Comparison of ENCODE assay signal across 11 cellular contexts in the genomic region with DNA sequence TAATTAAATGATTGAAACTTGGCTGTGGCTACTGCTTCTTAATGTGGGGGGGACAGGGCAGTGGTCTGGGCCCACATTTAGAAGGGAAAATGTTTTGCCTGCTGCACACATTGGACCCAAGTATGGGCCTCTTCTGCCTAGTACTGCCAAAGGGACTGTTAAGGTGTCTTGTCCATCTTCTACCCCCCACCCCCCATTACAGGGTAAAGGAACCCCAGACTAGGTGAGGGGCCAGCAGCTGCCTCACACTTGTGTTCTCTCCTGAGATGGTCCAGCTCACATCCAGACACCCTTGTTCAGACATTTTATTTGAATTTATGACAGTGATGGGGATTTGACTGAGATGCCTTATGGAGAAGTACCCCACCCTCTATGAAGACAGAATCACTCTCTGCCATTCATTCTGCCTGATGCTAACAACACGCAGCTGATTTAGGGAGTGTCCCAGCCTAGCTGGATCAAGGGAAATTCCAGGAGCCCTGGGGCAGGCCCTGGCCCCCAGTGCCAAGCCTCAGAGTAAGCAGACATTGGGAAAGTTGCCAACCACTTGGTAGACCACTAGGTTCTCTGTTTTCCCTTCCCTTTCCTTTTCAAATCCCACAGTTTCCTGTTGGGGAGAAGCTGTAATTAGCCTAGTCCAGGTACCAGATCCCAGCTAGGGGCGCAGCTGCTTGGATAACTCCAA. TPM values are rescaled to one million over a fixed set of nuclear protein-coding genes. Genes with fewer than 3 reads are reported as not detected.
DNase-seq lines count a peak whose midpoint lies in the region; ATAC-seq and TF ChIP-seq lines count a peak whose summit lies in the region.
"Had no signal": no experiment of that assay in that cellular context is flagged by ENCODE, and none has a peak within 500 bp of the region (broad histone marks: within the 10 kb centered on the region; RNA-seq: fewer than 3 reads in every experiment).

No MANE protein-coding gene starts in this region.

- in situ Hi-C loops in astrocyte of the cerebellum (cut with HindIII; ENCODE audit: low sequenced_read_pairs): no loop called here

- H3K27me3 ChIP-seq in ACC112 (ENCODE audit: insufficient read depth, low read length) (no peaks in the 10 kb centered on the region), HCT116 (ENCODE audit: insufficient read depth, low read length) (no peaks in the 10 kb centered on the region)
- H3K27me3 ChIP-seq: uterus had no signal

- POLR2A ChIA-PET in HCT116 (lab: Charles Lee): interaction anchor here (0.7 to 1.2 kb wide), 2 partner anchors 63 to 328 kb away, joined by 3 to 4 read pairs; no protein-coding TSS in a partner anchor
- POLR2A ChIA-PET in HEK293T (lab: Yijun Ruan, JAX): interaction anchor here (1.7 to 2.0 kb wide), 2 partner anchors 16 to 63 kb away, joined by 5 to 8 read pairs; no protein-coding TSS in a partner anchor

- H3K4me1 ChIP-seq in ACC112 (ENCODE audit: control insufficient read depth, insufficient read depth, low read length, unreplicated experiment) (peaks cover 16% of the 10 kb centered on the region), HCT116 (ENCODE audit: control insufficient read depth in 1 of 2, insufficient read depth in 2 of 2, low read length in 2 of 2) (peaks cover 5 to 20% of the 10 kb centered on the region in 2 experiments)
- H3K4me1 ChIP-seq: uterus had no signal

- TF ChIP-seq POLR2A in HCT116 (IDR thresholded peaks at IDR 0.05; ENCODE audit: borderline replicate concordance, extremely low read depth, insufficient read depth, insufficient read length): no peak

- H3K9ac ChIP-seq in HCT116 (ENCODE audit: low read length): no peak overlapping the region

- no peaks in the 10 kb centered on the region for H3K9me3 ChIP-seq in HCT116 (ENCODE audit: control insufficient read depth in 1 of 2, insufficient read depth in 1 of 2, low read depth in 1 of 2, low read length in 2 of 2)
- H3K9me3 ChIP-seq: uterus had no signal

- ATAC-seq in HCT116: no peak

- RAD21 ChIA-PET in HCT116 (lab: Charles Lee; ENCODE audit: low non-redundant PET in 1 of 2, low total read pairs in 2 of 2, uncharacterized antibody in 2 of 2, unreplicated experiment in 2 of 2): interaction anchor here (0.6 to 8.0 kb wide), 3 partner anchors 63 to 66 kb away, joined by 3 to 41 read pairs (median 31); no protein-coding TSS in a partner anchor

- H2AFZ ChIP-seq in ACC112 (ENCODE audit: low read length, unreplicated experiment) (no peak overlapping the region), HCT116 (ENCODE audit: low read depth, low read length, poor library complexity, severe bottlenecking) (no peak overlapping the region)

- TSS peak; percentile 68 for BruUV-seq in HCT116 (replicated peaks; lab: Mats Ljungman, UMichigan)

- no peak overlapping the region for H3K4me2 ChIP-seq in HCT116 (ENCODE audit: low read length)

- no peaks in the 10 kb centered on the region for H3K9me2 ChIP-seq in HCT116 (ENCODE audit: insufficient read depth)

- no peak for DNase-seq in HCT116 (ENCODE audit: low read depth, low spot score)
- peak; percentile 90 for DNase-seq in astrocyte of the cerebellum (ENCODE audit: low read depth)
- DNase-seq in iris pigment epithelial cell (ENCODE audit: low read depth): peak; percentile 54
- DNase-seq in HEK293T (ENCODE audit: extremely low spot score): no peak
- DNase-seq in OCI-M2 (lab: John Stamatoyannopoulos, UW; ENCODE audit: unreplicated experiment): no peak
- DNase-seq in activated T-cell treated with anti-CD3 and anti-CD28 coated beads for 4 hours: no peak
- no peak for DNase-seq in iPS-NIHi11 (ENCODE audit: low spot score)
- DNase-seq: caudate nucleus, NCI-H2107, uterus had no signal

- H3K79me2 ChIP-seq in ACC112 (ENCODE audit: control insufficient read depth, insufficient read depth, low read length, unreplicated experiment) (no peaks in the 10 kb centered on the region), HCT116 (ENCODE audit: insufficient read depth, low read length) (no peaks in the 10 kb centered on the region)

- H3K4me3 ChIP-seq in ACC112 (ENCODE audit: low read depth, low read length) (no peak overlapping the region), HCT116 (replicated peaks in 1 of 2; ENCODE audit: low read depth in 1 of 2, low read length in 2 of 2) (no peak overlapping the region), astrocyte of the cerebellum (ENCODE audit: low read depth, low read length) (no peak overlapping the region)
- H3K4me3 ChIP-seq: uterus had no signal

- no peak for TF ChIP-seq CTCF in HCT116 (IDR thresholded peaks at IDR 0.05 in 2 of 3, conservative IDR thresholded peaks at IDR 0.05 in 1 of 3; ENCODE audit: borderline replicate concordance in 1 of 3, insufficient read depth in 1 of 3, low read depth in 2 of 3, low read length in 2 of 3)
- TF ChIP-seq CTCF in astrocyte of the cerebellum (IDR thresholded peaks at IDR 0.05; ENCODE audit: low read depth, low read length, missing control alignments): peak; percentile 5

- intact Hi-C loops in HCT116 (cut with micrococcal nuclease): no loop called here

- CTCF ChIA-PET in HCT116 (lab: Charles Lee): interaction anchor here (0.5 to 5.4 kb wide), 4 partner anchors 23 to 255 kb away, joined by 3 to 108 read pairs (median 4); no protein-coding TSS in a partner anchor
- CTCF ChIA-PET in HEK293T (lab: Yijun Ruan, JAX): interaction anchor here (0.8 to 4.3 kb wide), 7 partner anchors 14 to 255 kb away, joined by 3 to 61 read pairs (median 3); no protein-coding TSS in a partner anchor

- H3K27ac ChIP-seq in ACC112 (ENCODE audit: low read depth, low read length): peak overlapping the region; percentile 55; the same call in 1 of the 2 replicates
- H3K27ac ChIP-seq in HCT116 (ENCODE audit: low read depth, low read length): peak overlapping the region; percentile 44

- no peaks in the 10 kb centered on the region for H4K20me1 ChIP-seq in HCT116 (ENCODE audit: insufficient read depth)

- H3K36me3 ChIP-seq in ACC112 (ENCODE audit: insufficient read depth, low read length) (0 out of 2 replicates have a peak, but pooled peaks cover 3% of the 10 kb centered on the region), HCT116 (ENCODE audit: control insufficient read depth in 1 of 2, insufficient read depth in 2 of 2, low read length in 2 of 2) (peaks cover 32 to 36% of the 10 kb centered on the region in 2 experiments; a peak in 3 of 4 replicates)
- H3K36me3 ChIP-seq: uterus had no signal

- TF ChIP-seq RAD21 in HCT116 (IDR thresholded peaks at IDR 0.05; ENCODE audit: low read depth): no peak

TF ChIP-seq in HCT116, 20 proteins besides CTCF, POLR2A, EP300 and RAD21:
- TF ChIP-seq POLR2AphosphoS5 (IDR thresholded peaks at IDR 0.05; ENCODE audit: low read depth, low read length): peak; percentile 35
- no peak for TF ChIP-seq ZNF274 (IDR thresholded peaks at IDR 0.05; ENCODE audit: low read depth, low read length)
- TF ChIP-seq SRF (IDR thresholded peaks at IDR 0.05; ENCODE audit: low read depth): no peak
- peak; percentile 17 for TF ChIP-seq TCF7L2 (IDR thresholded peaks at IDR 0.05; ENCODE audit: borderline replicate concordance, extremely low read depth, insufficient read depth, insufficient read length)
- 0 out of 2 replicates have a peak, but pooled peaks have one; percentile 1 for TF ChIP-seq SIN3A (IDR thresholded peaks at IDR 0.05; ENCODE audit: low read depth)
TF ChIP-seq in HCT116: peak in this region for 3.

TF ChIP-seq in HEK293T, 16 proteins besides CTCF, POLR2A, EP300 and RAD21:
- TF ChIP-seq BHLHE40 (IDR thresholded peaks at IDR 0.05; ENCODE audit: borderline replicate concordance) (no peak), HDGF (IDR thresholded peaks at IDR 0.05; ENCODE audit: borderline replicate concordance) (no peak), ARNT (IDR thresholded peaks at IDR 0.05) (no peak), SP1 (IDR thresholded peaks at IDR 0.05) (no peak), FOXA1 (IDR thresholded peaks at IDR 0.05) (no peak), ZNF384 (IDR thresholded peaks at IDR 0.05) (no peak), SUZ12 (IDR thresholded peaks at IDR 0.05) (no peak), FOXK2 (IDR thresholded peaks at IDR 0.05) (no peak)
TF ChIP-seq in HEK293T: peak in this region for 0.

RNA-seq across cellular contexts. Expression of gene YARS1, which starts 42.1 kb away (rescaled TPM):
- total RNA-seq in HCT116 (2021; ENCODE audit: unreplicated experiment): 244 TPM
- 180 and 210 TPM in 2 replicates for polyA plus RNA-seq in HCT116 (2012)

RNA-seq across cellular contexts. Expression of gene S100PBP, which starts 42.4 kb away (rescaled TPM):
- 38.2 TPM for total RNA-seq in HCT116 (2021; ENCODE audit: unreplicated experiment)
- 8.9 and 15.8 TPM in 2 replicates for polyA plus RNA-seq in HCT116 (2012)

Comparison
In these comparisons a context has a peak if more than half of its experiments do, and no peak if none do; other contexts are left out.
1. DNase-seq: peak in astrocyte of the cerebellum (single experiment) and iris pigment epithelial cell (single experiment); none in HCT116 (single experiment), HEK293T (single experiment), OCI-M2 (single experiment), activated T-cell treated with anti-CD3 and anti-CD28 coated beads for 4 hours (single experiment) and iPS-NIHi11 (single experiment).